ENCODE assay signal across 18 cellular contexts in genomic region chr9:37248651-37249163, GRCh38.
DNase-seq lines count a peak whose midpoint lies in the region; ATAC-seq and TF ChIP-seq lines count a peak whose summit lies in the region.
"Had no signal": no experiment of that assay in that cellular context is flagged by ENCODE, and none has a peak within 500 bp of the region (broad histone marks: within the 10 kb centered on the region; RNA-seq: fewer than 3 reads in every experiment).

No MANE protein-coding gene starts in this region.

- H3K4me3 ChIP-seq in cardiac muscle cell (no peak overlapping the region), coronary artery (no peak overlapping the region)
- H3K4me3 ChIP-seq: GM12878 had no signal

- CTCF ChIA-PET in WTC11 (lab: Charles Lee) (no interaction called here), GM10248 (lab: Yijun Ruan, JAX) (interaction anchor here (1.4 to 1.6 kb wide), 3 partner anchors 10 to 117 kb away, joined by 3 to 5 read pairs (median 4); no protein-coding TSS in a partner anchor)

- no peaks in the 10 kb centered on the region for H3K36me3 ChIP-seq in cardiac muscle cell

- peaks cover 70% of the 10 kb centered on the region for H3K4me1 Mint-ChIP-seq in WTC11

- TF ChIP-seq CTCF in cardiac muscle cell (IDR thresholded peaks at IDR 0.05; ENCODE audit: low read depth, low read length) (no peak), WTC11 (IDR thresholded peaks at IDR 0.05) (no peak), GM10248 (IDR thresholded peaks at IDR 0.05; ENCODE audit: control extremely low read depth, extremely low read depth, low read depth, missing control alignments) (no peak), coronary artery (IDR thresholded peaks at IDR 0.05) (no peak)

- POLR2A ChIA-PET in WTC11 (lab: Charles Lee) (no interaction called here), GM10248 (lab: Yijun Ruan, JAX) (no interaction called here)

- intact Hi-C loops in left cardiac atrium (cut with DNase I) (no loop called here), sciatic nerve (cut with DNase I) (no loop called here)

- peak overlapping the region; percentile 32; the same call in 1 of the 2 replicates for H3K27ac Mint-ChIP-seq in WTC11
- H3K27ac Mint-ChIP-seq: CD4-positive, alpha-beta T cell had no signal

- peaks cover 13% of the 10 kb centered on the region for H3K4me1 ChIP-seq in cardiac muscle cell (ENCODE audit: low read depth)
- H3K4me1 ChIP-seq: BE2C had no signal

- no peaks in the 10 kb centered on the region for H3K27me3 ChIP-seq in cardiac muscle cell
- H3K27me3 ChIP-seq: BE2C had no signal

- no peak for ATAC-seq in left cardiac atrium
- no peak for ATAC-seq in WTC11
- ATAC-seq in sciatic nerve = no peak
- no peak for ATAC-seq in GM21786 (IDR thresholded peaks at IDR 0.05; ENCODE audit: unreplicated experiment)
- ATAC-seq: GM12878 had no signal

- peaks cover 10% of the 10 kb centered on the region for H3K36me3 Mint-ChIP-seq in WTC11

- H3K27me3 Mint-ChIP-seq in WTC11 (ENCODE audit: low read depth) = no peaks in the 10 kb centered on the region
- H3K27me3 Mint-ChIP-seq: CD4-positive, alpha-beta T cell had no signal

- DNase-seq in cardiac muscle cell (ENCODE audit: low read depth in 1 of 2, low spot score in 1 of 2) = no peak
- no peak for DNase-seq in left cardiac atrium
- DNase-seq in WTC11 (ENCODE audit: low spot score) = no peak
- DNase-seq in myocyte (ENCODE audit: low read depth) = peak; percentile 12
- no peak for DNase-seq in GM10248 (ENCODE audit: extremely low spot score)
- no peak for DNase-seq in coronary artery (ENCODE audit: low spot score)
- no peak for DNase-seq in sciatic nerve (ENCODE audit: low spot score)
- DNase-seq: BE2C; CD4-positive, alpha-beta T cell; DMS153; GF-D8; NCI-H1105 treated with DMSO at 0.1 percent for 48 hours; NCI-H1694 treated with DMSO at 0.1 percent for 48 hours; NCI-H748 treated with DMSO at 0.1 percent for 48 hours; NK-92 treated with Interleukin-12 subunit alpha and Interleukin-12 subunit beta, amount 100 ng/mL, for 24 hours; Right ventricle myocardium superior had no signal

- H3K9me3 Mint-ChIP-seq in WTC11 = peaks cover 5% of the 10 kb centered on the region
- H3K9me3 Mint-ChIP-seq: CD4-positive, alpha-beta T cell had no signal

- H3K4me3 Mint-ChIP-seq in WTC11 = no peak overlapping the region
- H3K4me3 Mint-ChIP-seq: CD4-positive, alpha-beta T cell had no signal

- H3K9me3 ChIP-seq in cardiac muscle cell (ENCODE audit: low read depth) = no peaks in the 10 kb centered on the region
- H3K9me3 ChIP-seq: BE2C had no signal

- H3K27ac ChIP-seq in cardiac muscle cell = peak overlapping the region; percentile 20
- no peak overlapping the region for H3K27ac ChIP-seq in coronary artery

TF ChIP-seq in WTC11, 78 proteins besides CTCF, POLR2A, EP300 and RAD21:
- TF ChIP-seq ETV6 (CRISPR knock-in tag; IDR thresholded peaks at IDR 0.05) = no peak
- TF ChIP-seq, protein P1, sequence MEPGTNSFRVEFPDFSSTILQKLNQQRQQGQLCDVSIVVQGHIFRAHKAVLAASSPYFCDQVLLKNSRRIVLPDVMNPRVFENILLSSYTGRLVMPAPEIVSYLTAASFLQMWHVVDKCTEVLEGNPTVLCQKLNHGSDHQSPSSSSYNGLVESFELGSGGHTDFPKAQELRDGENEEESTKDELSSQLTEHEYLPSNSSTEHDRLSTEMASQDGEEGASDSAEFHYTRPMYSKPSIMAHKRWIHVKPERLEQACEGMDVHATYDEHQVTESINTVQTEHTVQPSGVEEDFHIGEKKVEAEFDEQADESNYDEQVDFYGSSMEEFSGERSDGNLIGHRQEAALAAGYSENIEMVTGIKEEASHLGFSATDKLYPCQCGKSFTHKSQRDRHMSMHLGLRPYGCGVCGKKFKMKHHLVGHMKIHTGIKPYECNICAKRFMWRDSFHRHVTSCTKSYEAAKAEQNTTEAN (CRISPR knock-in tag; IDR thresholded peaks at IDR 0.05) = no peak
- TF ChIP-seq JAZF1 (CRISPR knock-in tag; IDR thresholded peaks at IDR 0.05) = no peak
- no peak for TF ChIP-seq IRF2 (CRISPR knock-in tag; IDR thresholded peaks at IDR 0.05; ENCODE audit: borderline replicate concordance, low read depth)
- TF ChIP-seq ZNF396 (CRISPR knock-in tag; IDR thresholded peaks at IDR 0.05; ENCODE audit: borderline replicate concordance) = no peak
- TF ChIP-seq ZNF512 (CRISPR knock-in tag; IDR thresholded peaks at IDR 0.05; ENCODE audit: borderline replicate concordance) = no peak
- TF ChIP-seq OVOL2 (CRISPR knock-in tag; IDR thresholded peaks at IDR 0.05; ENCODE audit: borderline replicate concordance) = no peak
- TF ChIP-seq FOXK1 (CRISPR knock-in tag; IDR thresholded peaks at IDR 0.05) = no peak
- no peak for TF ChIP-seq SP1 (CRISPR knock-in tag; conservative IDR thresholded peaks at IDR 0.05)
- TF ChIP-seq MYBL2 (CRISPR knock-in tag; IDR thresholded peaks at IDR 0.05) = no peak
- TF ChIP-seq, protein P2, sequence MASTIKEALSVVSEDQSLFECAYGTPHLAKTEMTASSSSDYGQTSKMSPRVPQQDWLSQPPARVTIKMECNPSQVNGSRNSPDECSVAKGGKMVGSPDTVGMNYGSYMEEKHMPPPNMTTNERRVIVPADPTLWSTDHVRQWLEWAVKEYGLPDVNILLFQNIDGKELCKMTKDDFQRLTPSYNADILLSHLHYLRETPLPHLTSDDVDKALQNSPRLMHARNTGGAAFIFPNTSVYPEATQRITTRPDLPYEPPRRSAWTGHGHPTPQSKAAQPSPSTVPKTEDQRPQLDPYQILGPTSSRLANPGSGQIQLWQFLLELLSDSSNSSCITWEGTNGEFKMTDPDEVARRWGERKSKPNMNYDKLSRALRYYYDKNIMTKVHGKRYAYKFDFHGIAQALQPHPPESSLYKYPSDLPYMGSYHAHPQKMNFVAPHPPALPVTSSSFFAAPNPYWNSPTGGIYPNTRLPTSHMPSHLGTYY (CRISPR knock-in tag; IDR thresholded peaks at IDR 0.05) = no peak
- no peak for TF ChIP-seq ESRRA (CRISPR knock-in tag; IDR thresholded peaks at IDR 0.05; ENCODE audit: borderline replicate concordance)
- TF ChIP-seq, protein P3, sequence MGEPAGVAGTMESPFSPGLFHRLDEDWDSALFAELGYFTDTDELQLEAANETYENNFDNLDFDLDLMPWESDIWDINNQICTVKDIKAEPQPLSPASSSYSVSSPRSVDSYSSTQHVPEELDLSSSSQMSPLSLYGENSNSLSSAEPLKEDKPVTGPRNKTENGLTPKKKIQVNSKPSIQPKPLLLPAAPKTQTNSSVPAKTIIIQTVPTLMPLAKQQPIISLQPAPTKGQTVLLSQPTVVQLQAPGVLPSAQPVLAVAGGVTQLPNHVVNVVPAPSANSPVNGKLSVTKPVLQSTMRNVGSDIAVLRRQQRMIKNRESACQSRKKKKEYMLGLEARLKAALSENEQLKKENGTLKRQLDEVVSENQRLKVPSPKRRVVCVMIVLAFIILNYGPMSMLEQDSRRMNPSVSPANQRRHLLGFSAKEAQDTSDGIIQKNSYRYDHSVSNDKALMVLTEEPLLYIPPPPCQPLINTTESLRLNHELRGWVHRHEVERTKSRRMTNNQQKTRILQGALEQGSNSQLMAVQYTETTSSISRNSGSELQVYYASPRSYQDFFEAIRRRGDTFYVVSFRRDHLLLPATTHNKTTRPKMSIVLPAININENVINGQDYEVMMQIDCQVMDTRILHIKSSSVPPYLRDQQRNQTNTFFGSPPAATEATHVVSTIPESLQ (CRISPR knock-in tag; IDR thresholded peaks at IDR 0.05) = no peak
- no peak for TF ChIP-seq TEAD1 (CRISPR knock-in tag; IDR thresholded peaks at IDR 0.05)
- TF ChIP-seq, protein P4, sequence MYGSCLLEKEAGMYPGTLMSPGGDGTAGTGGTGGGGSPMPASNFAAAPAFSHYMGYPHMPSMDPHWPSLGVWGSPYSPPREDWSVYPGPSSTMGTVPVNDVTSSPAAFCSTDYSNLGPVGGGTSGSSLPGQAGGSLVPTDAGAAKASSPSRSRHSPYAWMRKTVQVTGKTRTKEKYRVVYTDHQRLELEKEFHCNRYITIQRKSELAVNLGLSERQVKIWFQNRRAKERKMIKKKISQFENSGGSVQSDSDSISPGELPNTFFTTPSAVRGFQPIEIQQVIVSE (CRISPR knock-in tag; IDR thresholded peaks at IDR 0.05; ENCODE audit: borderline replicate concordance) = no peak
- no peak for TF ChIP-seq NR2C2 (CRISPR knock-in tag; IDR thresholded peaks at IDR 0.05)
- TF ChIP-seq ELF4 (CRISPR knock-in tag; IDR thresholded peaks at IDR 0.05; ENCODE audit: low read depth) = no peak
- TF ChIP-seq TCF7 (CRISPR knock-in tag; IDR thresholded peaks at IDR 0.05; ENCODE audit: low read depth) = no peak
